ENCODE assay signal across 22 cellular contexts in the genomic region with DNA sequence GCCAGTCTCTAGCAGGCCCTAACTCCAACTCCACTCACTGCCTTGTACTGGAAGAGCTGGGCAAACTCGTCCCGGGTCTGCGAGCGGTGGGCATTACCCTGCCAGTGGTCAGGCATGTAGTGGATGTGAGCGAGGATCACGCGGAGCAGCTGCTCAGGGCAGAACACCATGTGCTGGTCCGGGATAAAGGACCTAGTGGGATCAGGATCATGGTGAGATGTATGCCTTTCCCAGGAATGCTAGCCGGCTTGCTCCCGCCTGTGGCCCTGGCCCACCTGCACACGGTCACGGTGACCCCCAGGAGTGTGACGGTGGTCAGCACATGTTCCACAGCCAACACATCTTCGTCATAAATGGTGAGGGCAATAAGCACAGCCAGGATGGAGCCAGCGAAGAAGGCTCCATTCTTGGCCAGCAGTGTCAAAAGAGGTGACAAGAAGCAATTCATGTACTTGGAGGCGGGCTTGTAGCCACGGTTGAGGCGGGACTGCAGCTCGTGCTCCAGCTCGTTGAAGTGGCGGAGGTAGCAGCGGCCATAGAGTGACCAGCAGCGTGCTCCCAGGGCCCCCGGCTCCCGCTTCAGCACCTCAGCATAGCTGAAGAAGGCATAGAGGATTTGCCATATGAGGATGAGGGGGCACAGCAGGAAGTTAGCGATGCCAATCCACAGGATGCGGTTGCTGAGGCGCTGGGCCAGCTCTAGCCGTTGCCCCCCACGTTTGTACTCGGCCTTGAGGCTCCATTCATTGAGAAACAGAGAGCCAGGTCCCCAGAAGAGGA.
"Had no signal": no experiment of that assay in that cellular context is flagged by ENCODE, and none has a peak within 500 bp of the region (broad histone marks: within the 10 kb centered on the region; RNA-seq: fewer than 3 reads in every experiment).

No MANE protein-coding gene starts in this region.

- H3K27ac ChIP-seq: SK-N-MC, VCaP had no signal

- H3K27ac Mint-ChIP-seq: activated CD4-positive, alpha-beta memory T cell treated with anti-CD3 and anti-CD28 coated beads for 36 hours; activated CD4-positive, alpha-beta T cell treated with anti-CD3 and anti-CD28 coated beads, Interleukin-2, amount 10 ng/mL, durations not matched to agents 7 days and 5 days; activated naive CD4-positive, alpha-beta T cell treated with anti-CD3 and anti-CD28 coated beads, Interleukin-2, amount 10 ng/mL, durations not matched to agents 7 days and 5 days; activated naive CD8-positive, alpha-beta T cell treated with anti-CD3 and anti-CD28 coated beads for 36 hours; activated T-helper 2 cell treated with anti-CD3 and anti-CD28 coated beads, Interferon-gamma antibody, Interleukin-2, Interleukin-4, amounts not matched to agents 10 μg/mL and 5 μg/mL and 100 μg/mL, durations not matched to agents 14 hours and 24 hours and 36 hours; T-cell had no signal

- H3K9me3 Mint-ChIP-seq: activated CD4-positive, alpha-beta memory T cell treated with anti-CD3 and anti-CD28 coated beads for 36 hours; activated CD4-positive, alpha-beta T cell treated with anti-CD3 and anti-CD28 coated beads, Interleukin-2, amount 10 ng/mL, durations not matched to agents 7 days and 5 days; activated naive CD4-positive, alpha-beta T cell treated with anti-CD3 and anti-CD28 coated beads, Interleukin-2, amount 10 ng/mL, durations not matched to agents 7 days and 5 days; activated naive CD8-positive, alpha-beta T cell treated with anti-CD3 and anti-CD28 coated beads for 36 hours; activated T-helper 2 cell treated with anti-CD3 and anti-CD28 coated beads, Interferon-gamma antibody, Interleukin-2, Interleukin-4, amounts not matched to agents 10 μg/mL and 5 μg/mL and 100 μg/mL, durations not matched to agents 14 hours and 24 hours and 36 hours; T-cell had no signal

- H3K4me3 Mint-ChIP-seq: activated CD4-positive, alpha-beta memory T cell treated with anti-CD3 and anti-CD28 coated beads for 36 hours; activated CD4-positive, alpha-beta T cell treated with anti-CD3 and anti-CD28 coated beads, Interleukin-2, amount 10 ng/mL, durations not matched to agents 7 days and 5 days; activated naive CD4-positive, alpha-beta T cell treated with anti-CD3 and anti-CD28 coated beads, Interleukin-2, amount 10 ng/mL, durations not matched to agents 7 days and 5 days; activated naive CD8-positive, alpha-beta T cell treated with anti-CD3 and anti-CD28 coated beads for 36 hours; T-cell had no signal

- ATAC-seq: Right ventricle myocardium inferior, T-cell had no signal

- H3K27me3 Mint-ChIP-seq: activated CD4-positive, alpha-beta memory T cell treated with anti-CD3 and anti-CD28 coated beads for 36 hours; activated CD4-positive, alpha-beta T cell treated with anti-CD3 and anti-CD28 coated beads, Interleukin-2, amount 10 ng/mL, durations not matched to agents 7 days and 5 days; activated naive CD4-positive, alpha-beta T cell treated with anti-CD3 and anti-CD28 coated beads, Interleukin-2, amount 10 ng/mL, durations not matched to agents 7 days and 5 days; activated naive CD8-positive, alpha-beta T cell treated with anti-CD3 and anti-CD28 coated beads for 36 hours; T-cell had no signal

- DNase-seq: activated CD4-positive, alpha-beta memory T cell treated with anti-CD3 and anti-CD28 coated beads for 36 hours; activated CD4-positive, alpha-beta T cell treated with anti-CD3 and anti-CD28 coated beads, Interleukin-2, amount 10 ng/mL, durations not matched to agents 7 days and 5 days; activated CD4-positive, CD25-positive, alpha-beta regulatory T cell; activated CD8-positive, alpha-beta memory T cell treated with anti-CD3 and anti-CD28 coated beads for 24 hours; activated gamma-delta T cell treated with Interleukin-2 at 50 U/mL for 16 hours; activated naive CD4-positive, alpha-beta T cell treated with anti-CD3 and anti-CD28 coated beads, Interleukin-2, amount 10 ng/mL, durations not matched to agents 7 days and 5 days; activated naive CD8-positive, alpha-beta T cell treated with anti-CD3 and anti-CD28 coated beads for 36 hours; activated T-cell treated with anti-CD3 and anti-CD28 coated beads, Interleukin-2, amount 50 U/mL, for 48 hours; MM.1S; NCI-H1105; NCI-H1436; NCI-H1694 treated with DMSO at 0.1 percent for 48 hours; NCI-H2029 treated with DMSO at 0.1 percent for 48 hours; NCI-H345; NCI-H510A; NCI-H526 treated with DMSO at 0.1 percent for 48 hours; NCI-H82; T-cell had no signal
